33 cellular contexts compared by ENCODE assay signal in genomic region chr7:91573405-91573804, GRCh38.
"Had no signal": no experiment of that assay in that cellular context is flagged by ENCODE, and none has a peak within 500 bp of the region (broad histone marks: within the 10 kb centered on the region; RNA-seq: fewer than 3 reads in every experiment).

No MANE protein-coding gene starts in this region.

- ATAC-seq: activated CD8-positive, alpha-beta T cell treated with anti-CD3 and anti-CD28 coated beads for 36 hours; activated naive CD4-positive, alpha-beta T cell treated with anti-CD3 and anti-CD28 coated beads, Interleukin-2, amount 50 U/mL, for 72 hours; activated T-cell treated with anti-CD3 and anti-CD28 coated beads, Interleukin-2, amount 50 U/mL, for 4 hours; activated T-cell treated with anti-CD3 and anti-CD28 coated beads, Interleukin-2, amount 50 U/mL, for 72 hours; activated T-helper 17 cell treated with anti-CD3 and anti-CD28 coated beads, Interleukin-2, amount 50 U/mL, for 72 hours; body of pancreas had no signal

- H3K36me3 Mint-ChIP-seq: activated CD4-positive, alpha-beta memory T cell treated with anti-CD3 and anti-CD28 coated beads for 36 hours; activated naive CD8-positive, alpha-beta T cell treated with anti-CD3 and anti-CD28 coated beads for 36 hours had no signal

- H3K4me3 Mint-ChIP-seq: activated B cell treated with CpG ODN at 0.5 μM for 24 hours; activated CD4-positive, alpha-beta memory T cell treated with anti-CD3 and anti-CD28 coated beads for 36 hours; activated CD4-positive, alpha-beta T cell treated with anti-CD3 and anti-CD28 coated beads, Interleukin-2, amount 10 ng/mL, durations not matched to agents 24 days and 14 days; activated CD8-positive, alpha-beta T cell treated with anti-CD3 and anti-CD28 coated beads for 36 hours; activated naive CD4-positive, alpha-beta T cell treated with anti-CD3 and anti-CD28 coated beads for 36 hours; activated naive CD8-positive, alpha-beta T cell treated with anti-CD3 and anti-CD28 coated beads for 36 hours; activated T-cell treated with anti-CD3 and anti-CD28 coated beads, Interleukin-2, amount 50 U/mL, for 4 hours; activated T-cell treated with anti-CD3 and anti-CD28 coated beads, Interleukin-2, amount 50 U/mL, for 72 hours; activated T-helper 1 cell treated with anti-CD3 and anti-CD28 coated beads, Interleukin-12 subunit alpha, Interleukin-12 subunit beta, Interleukin-2, Interleukin-4 antibody, amounts not matched to agents 30 ng/mL and 10 ng/mL and 1 ng/mL, durations not matched to agents 14 hours and 24 hours and 36 hours; activated T-helper 17 cell treated with anti-CD3 and anti-CD28 coated beads, Interleukin-2, amount 50 U/mL, for 72 hours; T-helper 1 cell treated with Interleukin-12 subunit alpha and Interleukin-12 subunit beta and Interleukin-4 antibody, amounts not matched to agents 30 μg/mL and 1 μg/mL, for 36 hours; T-helper 2 cell treated with Interferon-gamma antibody and Interleukin-4, amounts not matched to agents 5 μg/mL and 100 μg/mL, for 36 hours had no signal

- H3K27me3 Mint-ChIP-seq: activated B cell treated with CpG ODN at 0.5 μM for 24 hours; activated CD4-positive, alpha-beta memory T cell treated with anti-CD3 and anti-CD28 coated beads for 36 hours; activated CD8-positive, alpha-beta T cell treated with anti-CD3 and anti-CD28 coated beads for 36 hours; activated naive CD8-positive, alpha-beta T cell treated with anti-CD3 and anti-CD28 coated beads for 36 hours; activated T-helper 17 cell treated with anti-CD3 and anti-CD28 coated beads, Interleukin-2, amount 50 U/mL, for 72 hours had no signal

- DNase-seq: activated B cell treated with CpG ODN at 0.5 μM for 24 hours; activated CD4-positive, alpha-beta memory T cell treated with anti-CD3 and anti-CD28 coated beads for 36 hours; activated CD4-positive, alpha-beta T cell treated with anti-CD3 and anti-CD28 coated beads for 4 hours; activated CD4-positive, alpha-beta T cell treated with anti-CD3 and anti-CD28 coated beads, Interleukin-2, amount 10 ng/mL, durations not matched to agents 24 days and 14 days; activated CD4-positive, alpha-beta T cell treated with anti-CD3 and anti-CD28 coated beads, Interleukin-2, amount 50 U/mL, for 1 hour; activated CD4-positive, alpha-beta T cell treated with anti-CD3 and anti-CD28 coated beads, Interleukin-2, amount 50 U/mL, for 4 hours; activated CD4-positive, CD25-positive, alpha-beta regulatory T cell treated with anti-CD3 and anti-CD28 coated beads, Interleukin-2, amount 50 U/mL, for 72 hours; activated CD8-positive, alpha-beta memory T cell treated with anti-CD3 and anti-CD28 coated beads, Interleukin-2, amount 50 U/mL, for 4 hours; activated CD8-positive, alpha-beta T cell treated with anti-CD3 and anti-CD28 coated beads for 36 hours; activated effector memory CD4-positive, alpha-beta T cell treated with anti-CD3 and anti-CD28 coated beads, Interleukin-2, amount 50 U/mL, for 16 hours; activated gamma-delta T cell treated with Interleukin-2 at 50 U/mL for 16 hours; activated naive CD4-positive, alpha-beta T cell; activated naive CD4-positive, alpha-beta T cell treated with anti-CD3 and anti-CD28 coated beads for 36 hours; activated naive CD4-positive, alpha-beta T cell treated with anti-CD3 and anti-CD28 coated beads, Interleukin-2, amount 50 U/mL, for 16 hours; activated naive CD8-positive, alpha-beta T cell treated with anti-CD3 and anti-CD28 coated beads for 36 hours; activated T-cell treated with anti-CD3 and anti-CD28 coated beads for 4 hours; activated T-cell treated with anti-CD3 and anti-CD28 coated beads, Interleukin-2, amount 50 U/mL, for 1 hour; activated T-cell treated with anti-CD3 and anti-CD28 coated beads, Interleukin-2, amount 50 U/mL, for 4 hours; activated T-cell treated with anti-CD3 and anti-CD28 coated beads, Interleukin-2, amount 50 U/mL, for 72 hours; adrenal gland; amniotic stem cell; aorta; body of pancreas; brain microvascular endothelial cell; central memory CD4-positive, alpha-beta T cell; T-helper 1 cell; T-helper 2 cell; T-helper 9 cell had no signal

- H3K4me1 Mint-ChIP-seq: activated B cell treated with CpG ODN at 0.5 μM for 24 hours; activated CD4-positive, alpha-beta T cell treated with anti-CD3 and anti-CD28 coated beads, Interleukin-2, amount 10 ng/mL, durations not matched to agents 24 days and 14 days; activated naive CD8-positive, alpha-beta T cell treated with anti-CD3 and anti-CD28 coated beads for 36 hours; activated T-helper 17 cell treated with anti-CD3 and anti-CD28 coated beads, Interleukin-2, amount 50 U/mL, for 72 hours had no signal

- H3K9me3 Mint-ChIP-seq: activated CD4-positive, alpha-beta T cell treated with anti-CD3 and anti-CD28 coated beads, Interleukin-2, amount 10 ng/mL, durations not matched to agents 24 days and 14 days; T-helper 2 cell treated with Interferon-gamma antibody and Interleukin-4, amounts not matched to agents 5 μg/mL and 100 μg/mL, for 36 hours had no signal

- H3K27ac Mint-ChIP-seq: activated B cell treated with CpG ODN at 0.5 μM for 24 hours; activated CD4-positive, alpha-beta memory T cell treated with anti-CD3 and anti-CD28 coated beads for 36 hours; activated CD4-positive, alpha-beta T cell treated with anti-CD3 and anti-CD28 coated beads, Interleukin-2, amount 10 ng/mL, durations not matched to agents 24 days and 14 days; activated CD8-positive, alpha-beta T cell treated with anti-CD3 and anti-CD28 coated beads for 36 hours; activated naive CD4-positive, alpha-beta T cell treated with anti-CD3 and anti-CD28 coated beads for 36 hours; activated naive CD4-positive, alpha-beta T cell treated with anti-CD3 and anti-CD28 coated beads, Interleukin-2, amount 50 U/mL, for 72 hours; activated naive CD8-positive, alpha-beta T cell treated with anti-CD3 and anti-CD28 coated beads for 36 hours; activated T-cell treated with anti-CD3 and anti-CD28 coated beads, Interleukin-2, amount 50 U/mL, for 72 hours; activated T-helper 1 cell treated with anti-CD3 and anti-CD28 coated beads, Interleukin-12 subunit alpha, Interleukin-12 subunit beta, Interleukin-2, Interleukin-4 antibody, amounts not matched to agents 30 ng/mL and 10 ng/mL and 1 ng/mL, durations not matched to agents 14 hours and 24 hours and 36 hours; activated T-helper 17 cell treated with anti-CD3 and anti-CD28 coated beads, Interleukin-2, amount 50 U/mL, for 72 hours; T-helper 1 cell treated with Interleukin-12 subunit alpha and Interleukin-12 subunit beta and Interleukin-4 antibody, amounts not matched to agents 30 μg/mL and 1 μg/mL, for 36 hours; T-helper 2 cell treated with Interferon-gamma antibody and Interleukin-4, amounts not matched to agents 5 μg/mL and 100 μg/mL, for 36 hours had no signal
